ENCODE assay signal across 16 cellular contexts in the genomic region with DNA sequence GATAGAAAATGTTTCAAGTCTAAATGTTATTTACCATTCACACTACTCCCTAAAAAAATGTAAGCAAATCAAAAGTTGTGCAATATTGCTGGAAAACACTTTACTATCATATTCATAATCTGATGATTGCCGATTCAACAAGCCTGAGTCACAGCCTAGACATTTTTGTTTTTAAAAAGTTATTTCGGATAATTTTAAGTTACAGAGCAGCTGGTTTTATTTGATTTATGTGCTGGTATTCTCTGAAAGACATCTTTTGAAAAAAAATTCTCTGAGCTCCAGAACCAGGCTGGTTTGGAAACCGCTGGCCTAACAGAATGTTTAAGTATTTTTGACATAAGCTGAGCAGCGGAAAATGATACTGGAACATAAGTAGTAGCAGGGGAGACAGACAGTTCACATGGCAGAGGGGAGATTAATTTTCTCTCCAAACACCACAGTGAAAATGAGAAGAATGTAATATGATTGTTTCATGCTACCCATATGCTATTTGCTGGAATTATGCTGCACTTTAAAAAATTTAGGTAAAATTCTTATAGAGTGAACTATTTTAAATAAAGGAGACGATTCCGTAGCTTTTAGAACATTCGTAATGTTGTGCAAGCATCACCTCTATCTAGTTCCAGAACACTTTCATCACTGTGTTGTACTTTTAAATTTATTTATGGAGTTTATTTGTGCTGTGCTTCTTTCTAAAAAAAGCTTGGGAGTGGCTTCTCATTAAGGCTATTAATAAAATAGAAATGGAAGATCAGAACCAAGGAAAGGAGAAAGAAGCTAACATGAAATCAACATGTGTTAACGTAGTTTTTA. TPM values are rescaled to one million over a fixed set of nuclear protein-coding genes. Genes with fewer than 3 reads are reported as not detected.
DNase-seq lines count a peak whose midpoint lies in the region; ATAC-seq and TF ChIP-seq lines count a peak whose summit lies in the region.
"Had no signal": no experiment of that assay in that cellular context is flagged by ENCODE, and none has a peak within 500 bp of the region (broad histone marks: within the 10 kb centered on the region; RNA-seq: fewer than 3 reads in every experiment).

No MANE protein-coding gene starts in this region.

- no peaks in the 10 kb centered on the region for H3K36me3 Mint-ChIP-seq in HFFc6 (ENCODE audit: low read depth)
- H3K36me3 Mint-ChIP-seq in type B pancreatic cell = peaks cover 7% of the 10 kb centered on the region
- H3K36me3 Mint-ChIP-seq: IgD-negative memory B cell had no signal

- peak overlapping the region; percentile 79 to 84 for H3K27ac ChIP-seq in right atrium auricular region
- H3K27ac ChIP-seq: SJCRH30 had no signal

- H3K9ac ChIP-seq in skeletal muscle satellite cell (ENCODE audit: low read depth, low read length) = peak overlapping the region; percentile 33

- peak; percentile 37 for DNase-seq in HFFc6
- DNase-seq in cardiac fibroblast (ENCODE audit: low read depth in 2 of 2) = peak; percentile 55 to 56
- no peak for DNase-seq in right atrium auricular region (ENCODE audit: low spot score)
- DNase-seq in NCI-H1436 treated with DMSO at 0.1 percent for 48 hours (lab: John Stamatoyannopoulos, UW) = no peak
- no peak for DNase-seq in NCI-H2029 (lab: John Stamatoyannopoulos, UW)
- DNase-seq in type B pancreatic cell (ENCODE audit: extremely low spot score, unreplicated experiment) = no peak
- DNase-seq: activated CD4-positive, CD25-positive, alpha-beta regulatory T cell; anterior cingulate cortex; C1 segment of cervical spinal cord; NCI-H1436; NCI-H774; SJCRH30; stimulated activated naive CD8-positive, alpha-beta T cell treated with anti-CD3 and anti-CD28 coated beads, Interleukin-15, amount 100 ng/mL, for 72 hours had no signal

- H3K27ac Mint-ChIP-seq in HFFc6 (peak overlapping the region; percentile 61), type B pancreatic cell (no peak overlapping the region)
- H3K27ac Mint-ChIP-seq: IgD-negative memory B cell; stimulated activated naive CD8-positive, alpha-beta T cell treated with anti-CD3 and anti-CD28 coated beads, Interleukin-15, amount 100 ng/mL, for 72 hours had no signal

- no peaks in the 10 kb centered on the region for H3K36me3 ChIP-seq in right atrium auricular region
- no peaks in the 10 kb centered on the region for H3K36me3 ChIP-seq in skeletal muscle satellite cell (ENCODE audit: insufficient read depth, low read length)
- H3K36me3 ChIP-seq: SJCRH30 had no signal

- H3K27me3 Mint-ChIP-seq in HFFc6 (ENCODE audit: insufficient read depth) (no peaks in the 10 kb centered on the region), type B pancreatic cell (no peaks in the 10 kb centered on the region)

- no peaks in the 10 kb centered on the region for H3K27me3 ChIP-seq in right atrium auricular region
- H3K27me3 ChIP-seq in skeletal muscle satellite cell (ENCODE audit: control insufficient read depth, insufficient read depth, low read length) = no peaks in the 10 kb centered on the region
- H3K27me3 ChIP-seq: SJCRH30 had no signal

- H3K9me3 ChIP-seq in right atrium auricular region (no peaks in the 10 kb centered on the region), skeletal muscle satellite cell (replicated peaks; ENCODE audit: low read length) (no peaks in the 10 kb centered on the region)
- H3K9me3 ChIP-seq: SJCRH30 had no signal

- H3K4me3 Mint-ChIP-seq in HFFc6 = peak overlapping the region; percentile 74
- no peak overlapping the region for H3K4me3 Mint-ChIP-seq in type B pancreatic cell
- H3K4me3 Mint-ChIP-seq: IgD-negative memory B cell; stimulated activated naive CD8-positive, alpha-beta T cell treated with anti-CD3 and anti-CD28 coated beads, Interleukin-15, amount 100 ng/mL, for 72 hours had no signal

- peaks cover 0 to 32% of the 10 kb centered on the region in 2 donors for H3K4me1 ChIP-seq in right atrium auricular region
- peaks cover 15% of the 10 kb centered on the region for H3K4me1 ChIP-seq in skeletal muscle satellite cell (ENCODE audit: control insufficient read depth, insufficient read depth, low read length)

- no peaks in the 10 kb centered on the region for H3K9me3 Mint-ChIP-seq in HFFc6
- no peaks in the 10 kb centered on the region for H3K9me3 Mint-ChIP-seq in type B pancreatic cell
- H3K9me3 Mint-ChIP-seq: IgD-negative memory B cell; stimulated activated naive CD8-positive, alpha-beta T cell treated with anti-CD3 and anti-CD28 coated beads, Interleukin-15, amount 100 ng/mL, for 72 hours had no signal

- peak overlapping the region; percentile 71 for H3K4me2 ChIP-seq in skeletal muscle satellite cell (ENCODE audit: low read length)

- TF ChIP-seq CTCF in HFFc6 (IDR thresholded peaks at IDR 0.05) (no peak), cardiac fibroblast (IDR thresholded peaks at IDR 0.05; ENCODE audit: low read depth, low read length) (no peak), right atrium auricular region (IDR thresholded peaks at IDR 0.05) (no peak), type B pancreatic cell (conservative IDR thresholded peaks at IDR 0.05) (no peak)

- H3K4me1 Mint-ChIP-seq in HFFc6 (ENCODE audit: low read depth) (peaks cover 20% of the 10 kb centered on the region), type B pancreatic cell (ENCODE audit: unreplicated experiment) (peaks cover 22% of the 10 kb centered on the region)
- H3K4me1 Mint-ChIP-seq: stimulated activated naive CD8-positive, alpha-beta T cell treated with anti-CD3 and anti-CD28 coated beads, Interleukin-15, amount 100 ng/mL, for 72 hours had no signal

- H3K4me3 ChIP-seq in cardiac fibroblast (replicated peaks in 1 of 2; ENCODE audit: low read depth in 2 of 2, low read length in 2 of 2) (peak overlapping the region in 1 of 2 donors; percentile 37), right atrium auricular region (peak overlapping the region in 1 of 2 donors; percentile 25), skeletal muscle satellite cell (ENCODE audit: low read length) (peak overlapping the region; percentile 40)
- H3K4me3 ChIP-seq: SJCRH30 had no signal

- ATAC-seq in HG02840 (IDR thresholded peaks at IDR 0.05; ENCODE audit: low FRiP score, unreplicated experiment) = no peak
- ATAC-seq: stimulated activated naive CD8-positive, alpha-beta T cell treated with anti-CD3 and anti-CD28 coated beads, Interleukin-15, amount 100 ng/mL, for 72 hours had no signal

RNA-seq across cellular contexts. Expression of a gene that starts 36.0 kb away (rescaled TPM):
- total RNA-seq in HFFc6 (2021; fragmentation: NEBNext Ultra II Directional; extraction: Animal tissue kit (Norgen Biotek cat#: 25700)) = 10 to 100 TPM; 13.6 to 20.6 (median 16.6) TPM
- total RNA-seq in right atrium auricular region = 100 to 1,000 TPM in 1 of 2 donors, 10 to 100 TPM in 1; 64.3 to 162 TPM
- total RNA-seq in skeletal muscle satellite cell (2012; rRNA removed) = 12.0 and 17.5 TPM in 2 replicates
- total RNA-seq in type B pancreatic cell (ENCODE audit: low replicate concordance) = 47.1 and 47.2 TPM in 2 replicates

Comparison
In these comparisons a context has a peak if more than half of its experiments do, and no peak if none do; other contexts are left out.
1. DNase-seq: peak in HFFc6 (single experiment) and cardiac fibroblast (2 of 2); none in right atrium auricular region (single experiment), NCI-H1436 treated with DMSO at 0.1 percent for 48 hours (single experiment), NCI-H2029 (single experiment) and type B pancreatic cell (single experiment).